In genomic region chr12:52873513-52873831, GRCh38 we compare ENCODE assay signal across 9 cellular contexts. TPM values are rescaled to one million over a fixed set of nuclear protein-coding genes. Genes with fewer than 3 reads are reported as not detected.
DNase-seq lines count a peak whose midpoint lies in the region; ATAC-seq and TF ChIP-seq lines count a peak whose summit lies in the region.
"Had no signal": no experiment of that assay in that cellular context is flagged by ENCODE, and none has a peak within 500 bp of the region (broad histone marks: within the 10 kb centered on the region; RNA-seq: fewer than 3 reads in every experiment).

No MANE protein-coding gene starts in this region.

- in situ Hi-C loops in Panc1 (cut with HindIII; ENCODE audit: low pct_unique_long_range_greater_than_20kb, low sequenced_read_pairs) = no loop called here

- H3K9me3 ChIP-seq in HEK293 (ENCODE audit: control insufficient read depth, insufficient read depth, low read depth, low read length) = no peaks in the 10 kb centered on the region
- H3K9me3 ChIP-seq in Panc1 (ENCODE audit: control insufficient read depth, insufficient read depth, low read depth, low read length) = no peaks in the 10 kb centered on the region
- H3K9me3 ChIP-seq in skeletal muscle satellite cell (replicated peaks; ENCODE audit: low read length) = no peaks in the 10 kb centered on the region

- H3K4me2 ChIP-seq in skeletal muscle satellite cell (ENCODE audit: low read length) = peak overlapping the region; percentile 91

- H3K36me3 ChIP-seq in HEK293 (ENCODE audit: control insufficient read depth in 2 of 2, insufficient read depth in 1 of 2, low read length in 2 of 2) = no peaks in the 10 kb centered on the region
- H3K36me3 ChIP-seq in Panc1 (ENCODE audit: control insufficient read depth, insufficient read depth, low read length) = no peaks in the 10 kb centered on the region
- no peaks in the 10 kb centered on the region for H3K36me3 ChIP-seq in skeletal muscle satellite cell (ENCODE audit: insufficient read depth, low read length)

- TF ChIP-seq CTCF in HEK293 (tag by site-specific recombination; IDR thresholded peaks at IDR 0.05) = no peak
- TF ChIP-seq CTCF in Panc1 (IDR thresholded peaks at IDR 0.05) = no peak
- no peak for TF ChIP-seq CTCF in epithelial cell of proximal tubule (conservative IDR thresholded peaks at IDR 0.05; ENCODE audit: low read depth, low read length)

- intact Hi-C loops in Panc1 (cut with micrococcal nuclease; ENCODE audit: unreplicated experiment) = loop anchor here (5.0 kb wide), 1 partner anchor 736 kb away; no protein-coding TSS in a partner anchor

- DNase-seq in Panc1 (ENCODE audit: low read depth, low spot score) (no peak), epithelial cell of proximal tubule (ENCODE audit: low read depth) (no peak), NCI-H82 (lab: John Stamatoyannopoulos, UW) (no peak)

- H3K9ac ChIP-seq in skeletal muscle satellite cell (ENCODE audit: low read depth, low read length) = peak overlapping the region; percentile 87
- H3K9ac ChIP-seq: parathyroid adenoma had no signal

- peaks cover 13% of the 10 kb centered on the region; the same call in 1 of the 2 replicates for H3K4me1 ChIP-seq in HEK293 (ENCODE audit: control insufficient read depth, insufficient read depth, low read length)
- H3K4me1 ChIP-seq in Panc1 (ENCODE audit: control insufficient read depth, insufficient read depth, low read length) = peaks cover 33% of the 10 kb centered on the region
- H3K4me1 ChIP-seq in skeletal muscle satellite cell (ENCODE audit: control insufficient read depth, insufficient read depth, low read length) = peaks cover 44% of the 10 kb centered on the region

- POLR2A ChIA-PET in HEK293 (lab: Yijun Ruan, JAX) = interaction anchor here (1.0 to 1.4 kb wide), 4 partner anchors 8 to 201 kb away, joined by 3 read pairs; no protein-coding TSS in a partner anchor
- POLR2A ChIA-PET in Panc1 (lab: Charles Lee) = no interaction called here

- CTCF ChIA-PET in HEK293 (lab: Yijun Ruan, JAX) = interaction anchor here (0.6 to 10.4 kb wide), 19 partner anchors 8 to 738 kb away, joined by 3 to 200 read pairs (median 3); partner anchors contain the start of gene KRT85
- CTCF ChIA-PET in Panc1 (lab: Charles Lee) = interaction anchor here (0.9 to 1.8 kb wide), 3 partner anchors 8 to 736 kb away, joined by 3 to 6 read pairs (median 5); no protein-coding TSS in a partner anchor

- H3K27me3 ChIP-seq in Panc1 (ENCODE audit: control insufficient read depth, insufficient read depth, low read length) (no peaks in the 10 kb centered on the region), skeletal muscle satellite cell (ENCODE audit: control insufficient read depth, insufficient read depth, low read length) (no peaks in the 10 kb centered on the region)

- BruUV-seq in Panc1 (replicated peaks; lab: Mats Ljungman, UMichigan) = no TSS peak

- ATAC-seq in Panc1 = no peak
- no peak for ATAC-seq in GM18520 (IDR thresholded peaks at IDR 0.05; ENCODE audit: unreplicated experiment)
- ATAC-seq in HG03432 (IDR thresholded peaks at IDR 0.05; ENCODE audit: unreplicated experiment) = no peak

- H3K4me3 ChIP-seq in HEK293 (ENCODE audit: low read depth, low read length) (no peak overlapping the region), Panc1 (ENCODE audit: low read depth in 2 of 2, low read length in 2 of 2) (peak overlapping the region; percentile 54 to 72), epithelial cell of proximal tubule (ENCODE audit: low read depth, low read length) (peak overlapping the region; percentile 53), skeletal muscle satellite cell (ENCODE audit: low read length) (peak overlapping the region; percentile 66)

- H3K27ac ChIP-seq in HEK293 (ENCODE audit: extremely low read depth, low read depth, low read length) (peak overlapping the region; percentile 49; the same call in 1 of the 2 replicates), Panc1 (ENCODE audit: low read length) (peak overlapping the region; percentile 74)
- H3K27ac ChIP-seq: parathyroid adenoma had no signal

TF ChIP-seq in HEK293, 187 proteins besides CTCF, POLR2A, EP300 and RAD21:
- TF ChIP-seq ZBTB48 (tag by site-specific recombination; IDR thresholded peaks at IDR 0.05) (peak; percentile 96), ZSCAN4 (tag by site-specific recombination; IDR thresholded peaks at IDR 0.05) (0 out of 2 replicates have a peak, but pooled peaks have one; percentile 19), REST (tag by site-specific recombination; IDR thresholded peaks at IDR 0.05) (no peak), ZNF610 (tag by site-specific recombination; IDR thresholded peaks at IDR 0.05; ENCODE audit: borderline replicate concordance) (no peak), ZNF335 (tag by site-specific recombination; conservative IDR thresholded peaks at IDR 0.05) (peak; percentile 93), ZNF423 (tag by site-specific recombination; IDR thresholded peaks at IDR 0.05) (no peak)
TF ChIP-seq in HEK293: peak in this region for 3.

RNA-seq across cellular contexts. Expression of gene KRT78, which starts 24.7 kb away (rescaled TPM):
- not detected for total RNA-seq in Panc1 (2021; ENCODE audit: unreplicated experiment)
- polyA plus RNA-seq in Panc1 (2012; ENCODE audit: insufficient read length) = not detected
- total RNA-seq in epithelial cell of proximal tubule = not detected in 2 replicates
- total RNA-seq in skeletal muscle satellite cell (2012; rRNA removed) = not detected in 2 replicates

RNA-seq across cellular contexts. Expression of gene KRT8, which starts 31.4 kb away (rescaled TPM):
- total RNA-seq in Panc1 (2021; ENCODE audit: unreplicated experiment) = 6,125 TPM
- 7,157 TPM for polyA plus RNA-seq in Panc1 (2012; ENCODE audit: insufficient read length)
- total RNA-seq in epithelial cell of proximal tubule = 1,207 and 1,417 TPM in 2 replicates
- 0.76 and 1.1 TPM in 2 replicates for total RNA-seq in skeletal muscle satellite cell (2012; rRNA removed)

RNA-seq across cellular contexts. Expression of gene KRT79, which starts 39.4 kb away (rescaled TPM):
- not detected for total RNA-seq in Panc1 (2021; ENCODE audit: unreplicated experiment)
- polyA plus RNA-seq in Panc1 (2012; ENCODE audit: insufficient read length) = 0.11 TPM
- 0.07 TPM in 1 of 2 replicates, not detected in the other for total RNA-seq in epithelial cell of proximal tubule
- total RNA-seq in skeletal muscle satellite cell (2012; rRNA removed) = not detected in 2 replicates
- total RNA-seq: M059J had no signal

RNA-seq across cellular contexts. Expression of gene KRT4, which starts 59.6 kb away (rescaled TPM):
- total RNA-seq in Panc1 (2021; ENCODE audit: unreplicated experiment) = 0.15 TPM
- polyA plus RNA-seq in Panc1 (2012; ENCODE audit: insufficient read length) = not detected
- total RNA-seq in epithelial cell of proximal tubule = not detected in 2 replicates
- total RNA-seq in skeletal muscle satellite cell (2012; rRNA removed) = not detected in 2 replicates
- total RNA-seq: M059J had no signal
